Comparison of ENCODE assay signal across 16 cellular contexts in genomic region chr1:44693159-44693558, GRCh38. TPM values are rescaled to one million over a fixed set of nuclear protein-coding genes. Genes with fewer than 3 reads are reported as not detected.
DNase-seq lines count a peak whose midpoint lies in the region; ATAC-seq, FAIRE-seq and TF ChIP-seq lines count a peak whose summit lies in the region.
"Had no signal": no experiment of that assay in that cellular context is flagged by ENCODE, and none has a peak within 500 bp of the region (broad histone marks: within the 10 kb centered on the region; RNA-seq: fewer than 3 reads in every experiment).

No MANE protein-coding gene starts in this region.

- FAIRE-seq in GM12892 (lab: Jason Lieb, UNC), result peak; percentile 66

- DNase-seq in GM12892 (ENCODE audit: insufficient read length) (no peak), MV-4-11 (lab: John Stamatoyannopoulos, UW) (peak; percentile 44), epithelial cell of prostate (ENCODE audit: low read depth, low spot score) (no peak), putamen (ENCODE audit: low spot score) (no peak)
- DNase-seq: activated T-cell treated with anti-CD3 and anti-CD28 coated beads, Interleukin-2, amount 50 U/mL, for 1 hour; brain microvascular endothelial cell; Calu3; cortex of kidney; left colon; NCI-H2029 treated with DMSO at 0.1 percent for 48 hours; psoas muscle; T-helper 17 cell; transverse colon had no signal

- no peak for TF ChIP-seq POLR2A in GM12892 (IDR thresholded peaks at IDR 0.05; ENCODE audit: low read depth, low read length)

- H3K27ac ChIP-seq in epithelial cell of prostate, result peak overlapping the region; percentile 11
- H3K27ac ChIP-seq: brain microvascular endothelial cell, gastroesophageal sphincter, neural progenitor cell, psoas muscle, transverse colon had no signal

- no peak for ATAC-seq in HG02970 (IDR thresholded peaks at IDR 0.05; ENCODE audit: low FRiP score, unreplicated experiment)
- ATAC-seq: gastroesophageal sphincter, left colon, psoas muscle, T-helper 17 cell had no signal

RNA-seq across cellular contexts. Expression of gene ARMH1, which starts 18.6 kb away (rescaled TPM):
- polyA plus RNA-seq in GM12892 (2012; ENCODE audit: missing spikeins), result 4.3 TPM

RNA-seq across cellular contexts. Expression of gene TMEM53, which starts 18.9 kb away (rescaled TPM):
- polyA plus RNA-seq in GM12892 (2012; ENCODE audit: missing spikeins), result 9.0 TPM

RNA-seq across cellular contexts. Expression of gene RNU5D-1, which starts 37.8 kb away (rescaled TPM):
- not detected for polyA plus RNA-seq in GM12892 (2012; ENCODE audit: missing spikeins)
- polyA plus RNA-seq: psoas muscle had no signal

RNA-seq across cellular contexts. Expression of gene KIF2C, which starts 46.5 kb away (rescaled TPM):
- polyA plus RNA-seq in GM12892 (2012; ENCODE audit: missing spikeins), result 26.4 TPM
